In genomic region chr13:30406779-30407416, GRCh38 we compare ENCODE assay signal across 31 cellular contexts. TPM values are rescaled to one million over a fixed set of nuclear protein-coding genes. Genes with fewer than 3 reads are reported as not detected.
DNase-seq lines count a peak whose midpoint lies in the region; ATAC-seq and TF ChIP-seq lines count a peak whose summit lies in the region.
"Had no signal": no experiment of that assay in that cellular context is flagged by ENCODE, and none has a peak within 500 bp of the region (broad histone marks: within the 10 kb centered on the region; RNA-seq: fewer than 3 reads in every experiment).

No MANE protein-coding gene starts in this region.

- H3K4me3 Mint-ChIP-seq in activated CD4-positive, alpha-beta T cell treated with anti-CD3 and anti-CD28 coated beads, Interleukin-2, amount 10 ng/mL, durations not matched to agents 24 days and 14 days = no peak overlapping the region
- H3K4me3 Mint-ChIP-seq in activated B cell treated with CpG ODN at 0.5 μM for 24 hours (no peak overlapping the region), naive B cell (peak overlapping the region in 3 of 8 donors; percentile 15 to 61 (median 15))
- H3K4me3 Mint-ChIP-seq: stimulated activated naive B cell treated with anti-CD40 and anti-IgM and Interleukin-4, amounts not matched to agents 10 μg/mL and 1 μg/mL and 100 μg/mL, for 72 hours had no signal

- H3K36me3 Mint-ChIP-seq in activated CD4-positive, alpha-beta T cell treated with anti-CD3 and anti-CD28 coated beads, Interleukin-2, amount 10 ng/mL, durations not matched to agents 24 days and 14 days (ENCODE audit: low read depth) = no peaks in the 10 kb centered on the region
- H3K36me3 Mint-ChIP-seq in activated B cell treated with CpG ODN at 0.5 μM for 24 hours (ENCODE audit: low read depth) = no peaks in the 10 kb centered on the region
- no peaks in the 10 kb centered on the region for H3K36me3 Mint-ChIP-seq in naive B cell
- H3K36me3 Mint-ChIP-seq: activated naive CD4-positive, alpha-beta T cell treated with anti-CD3 and anti-CD28 coated beads, Interleukin-2, amount 50 U/mL, for 72 hours; stimulated activated naive B cell treated with anti-CD40 and anti-IgM and Interleukin-4, amounts not matched to agents 10 μg/mL and 1 μg/mL and 100 μg/mL, for 72 hours had no signal

- TF ChIP-seq CTCF in activated B cell treated with CpG ODN at 0.5 μM for 24 hours (IDR thresholded peaks at IDR 0.05) = no peak

- peak overlapping the region; percentile 41 for H3K27ac Mint-ChIP-seq in activated CD4-positive, alpha-beta T cell treated with anti-CD3 and anti-CD28 coated beads, Interleukin-2, amount 10 ng/mL, durations not matched to agents 24 days and 14 days
- H3K27ac Mint-ChIP-seq in activated B cell treated with CpG ODN at 0.5 μM for 24 hours (peak overlapping the region; percentile 74), naive B cell (peak overlapping the region in 4 of 6 donors; percentile 17 to 56 (median 42))
- H3K27ac Mint-ChIP-seq: activated naive CD4-positive, alpha-beta T cell treated with anti-CD3 and anti-CD28 coated beads, Interleukin-2, amount 50 U/mL, for 72 hours; stimulated activated naive B cell treated with anti-CD40 and anti-IgM and Interleukin-4, amounts not matched to agents 10 μg/mL and 1 μg/mL and 100 μg/mL, for 72 hours had no signal

- no peak overlapping the region for H3K9ac ChIP-seq in subcutaneous abdominal adipose tissue (ENCODE audit: low read length in 5 of 5)

- H3K9me3 ChIP-seq in subcutaneous abdominal adipose tissue (ENCODE audit: control insufficient read depth in 5 of 5, low read length in 5 of 5) = peaks cover 0 to 5% (median 0%) of the 10 kb centered on the region in 5 donors
- H3K9me3 ChIP-seq: heart left ventricle, mucosa of descending colon, neutrophil, psoas muscle, SJCRH30, thoracic aorta, uterus had no signal

- H3K27ac ChIP-seq in subcutaneous abdominal adipose tissue (ENCODE audit: low read depth, low read length) = peak overlapping the region; percentile 84
- H3K27ac ChIP-seq: neutrophil, psoas muscle, SJCRH30, VCaP had no signal

- POLR2A ChIA-PET in activated B cell treated with CpG ODN at 0.5 μM for 24 hours (lab: Charles Lee) = interaction anchor here (1.0 to 5.2 kb wide), 6 partner anchors 12 to 58 kb away, joined by 8 to 40 read pairs (median 14); partner anchors contain the start of genes HMGB1 and UBE2L5

- DNase-seq in activated CD4-positive, alpha-beta T cell treated with anti-CD3 and anti-CD28 coated beads, Interleukin-2, amount 10 ng/mL, durations not matched to agents 24 days and 14 days = no peak
- no peak for DNase-seq in activated CD4-positive, alpha-beta T cell treated with anti-CD3 and anti-CD28 coated beads for 4 hours
- DNase-seq in activated B cell treated with CpG ODN at 0.5 μM for 24 hours (no peak), naive B cell (no peak), medulla oblongata (ENCODE audit: extremely low spot score) (no peak)
- DNase-seq: activated CD4-positive, alpha-beta T cell treated with anti-CD3 and anti-CD28 coated beads, Interleukin-2, amount 50 U/mL, for 1 hour; effector memory CD8-positive, alpha-beta T cell; erythroblast; HCEC 1CT; heart left ventricle; mucosa of descending colon; NCI-H1092 treated with DMSO at 0.1 percent for 48 hours; NCI-H187 treated with DMSO at 0.1 percent for 48 hours; NCI-H69; psoas muscle; SJCRH30; stimulated activated CD4-positive, alpha-beta T cell treated with anti-CD3 and anti-CD28 coated beads, Interleukin-4, amount 100 ng/mL, for 4 hours; stimulated activated naive B cell treated with anti-CD40 and anti-IgM and Interleukin-4, amounts not matched to agents 10 μg/mL and 1 μg/mL and 100 μg/mL, for 72 hours; uterus had no signal

- H3K9me3 Mint-ChIP-seq in activated CD4-positive, alpha-beta T cell treated with anti-CD3 and anti-CD28 coated beads, Interleukin-2, amount 10 ng/mL, durations not matched to agents 24 days and 14 days = no peaks in the 10 kb centered on the region
- no peaks in the 10 kb centered on the region for H3K9me3 Mint-ChIP-seq in activated B cell treated with CpG ODN at 0.5 μM for 24 hours
- H3K9me3 Mint-ChIP-seq in naive B cell = no peaks in the 10 kb centered on the region
- H3K9me3 Mint-ChIP-seq: activated naive CD4-positive, alpha-beta T cell treated with anti-CD3 and anti-CD28 coated beads, Interleukin-2, amount 50 U/mL, for 72 hours; effector memory CD8-positive, alpha-beta T cell; stimulated activated naive B cell treated with anti-CD40 and anti-IgM and Interleukin-4, amounts not matched to agents 10 μg/mL and 1 μg/mL and 100 μg/mL, for 72 hours had no signal

- no peak overlapping the region for H3K4me3 ChIP-seq in subcutaneous abdominal adipose tissue (ENCODE audit: low read depth in 1 of 5, low read length in 5 of 5)
- H3K4me3 ChIP-seq: heart left ventricle, mucosa of descending colon, psoas muscle, SJCRH30, thoracic aorta, uterus had no signal

- peaks cover 0 to 4% (median 0%) of the 10 kb centered on the region in 5 donors for H3K27me3 ChIP-seq in subcutaneous abdominal adipose tissue (ENCODE audit: control insufficient read depth in 5 of 5, insufficient read depth in 4 of 5, low read length in 5 of 5)
- H3K27me3 ChIP-seq: heart left ventricle, neutrophil, uterus had no signal

- CTCF ChIA-PET in activated B cell treated with CpG ODN at 0.5 μM for 24 hours (lab: Charles Lee) = interaction anchor here (0.9 to 2.5 kb wide), 14 partner anchors 12 to 275 kb away, joined by 3 to 10 read pairs (median 4); partner anchors contain the start of gene UBE2L5

- H3K4me1 Mint-ChIP-seq in activated CD4-positive, alpha-beta T cell treated with anti-CD3 and anti-CD28 coated beads, Interleukin-2, amount 10 ng/mL, durations not matched to agents 24 days and 14 days = peaks cover 19% of the 10 kb centered on the region
- H3K4me1 Mint-ChIP-seq in activated B cell treated with CpG ODN at 0.5 μM for 24 hours = peaks cover 38% of the 10 kb centered on the region
- H3K4me1 Mint-ChIP-seq in naive B cell = peaks cover 22 to 48% (median 32%) of the 10 kb centered on the region in 3 donors

- H3K4me1 ChIP-seq in subcutaneous abdominal adipose tissue (ENCODE audit: control insufficient read depth in 5 of 5, insufficient read depth in 5 of 5, low read length in 5 of 5) = peaks cover 19 to 63% (median 58%) of the 10 kb centered on the region in 5 donors
- H3K4me1 ChIP-seq: SJCRH30 had no signal

- H3K27me3 Mint-ChIP-seq in activated CD4-positive, alpha-beta T cell treated with anti-CD3 and anti-CD28 coated beads, Interleukin-2, amount 10 ng/mL, durations not matched to agents 24 days and 14 days = peaks cover 4% of the 10 kb centered on the region
- H3K27me3 Mint-ChIP-seq in activated B cell treated with CpG ODN at 0.5 μM for 24 hours (no peaks in the 10 kb centered on the region), naive B cell (no peaks in the 10 kb centered on the region)
- H3K27me3 Mint-ChIP-seq: effector memory CD8-positive, alpha-beta T cell; stimulated activated naive B cell treated with anti-CD40 and anti-IgM and Interleukin-4, amounts not matched to agents 10 μg/mL and 1 μg/mL and 100 μg/mL, for 72 hours had no signal

- H3K36me3 ChIP-seq in subcutaneous abdominal adipose tissue (ENCODE audit: control insufficient read depth in 5 of 5, insufficient read depth in 5 of 5, low read length in 5 of 5) = peaks cover 0 to 2% (median 0%) of the 10 kb centered on the region in 5 donors
- H3K36me3 ChIP-seq: heart left ventricle, neutrophil, SJCRH30, thoracic aorta, uterus had no signal

- intact Hi-C loops in activated CD4-positive, alpha-beta T cell treated with anti-CD3 and anti-CD28 coated beads, Interleukin-2, amount 10 ng/mL, durations not matched to agents 24 days and 14 days (cut with micrococcal nuclease) = loop anchor here (5.0 kb wide), 1 partner anchor 100 kb away; the partner anchor contains the start of gene KATNAL1
- intact Hi-C loops in activated B cell treated with CpG ODN at 0.5 μM for 24 hours (cut with micrococcal nuclease) = no loop called here

- ATAC-seq in activated B cell treated with CpG ODN at 0.5 μM for 24 hours (ENCODE audit: low read depth) = no peak
- ATAC-seq in naive B cell (ENCODE audit: low read depth in 2 of 2) = no peak
- ATAC-seq in HG03135 (IDR thresholded peaks at IDR 0.05; ENCODE audit: unreplicated experiment) = no peak
- no peak for ATAC-seq in GM18873 (IDR thresholded peaks at IDR 0.05; ENCODE audit: low FRiP score, unreplicated experiment)
- ATAC-seq: activated naive CD4-positive, alpha-beta T cell treated with anti-CD3 and anti-CD28 coated beads, Interleukin-2, amount 50 U/mL, for 72 hours; effector memory CD8-positive, alpha-beta T cell; heart left ventricle; mucosa of descending colon; psoas muscle; stimulated activated naive B cell treated with anti-CD40 and anti-IgM and Interleukin-4, amounts not matched to agents 10 μg/mL and 1 μg/mL and 100 μg/mL, for 72 hours had no signal

RNA-seq across cellular contexts. Expression of gene UBE2L5, which starts 15.4 kb away (rescaled TPM):
- not detected in 2 replicates for total RNA-seq in activated CD4-positive, alpha-beta T cell treated with anti-CD3 and anti-CD28 coated beads, Interleukin-2, amount 10 ng/mL, durations not matched to agents 24 days and 14 days
- 0.24 and 0.42 TPM in 2 replicates for total RNA-seq in activated B cell treated with CpG ODN at 0.5 μM for 24 hours
- under 1 TPM in 2 of 6 donors, not detected in 4; 0.19 to 0.31 TPM for polyA plus RNA-seq in naive B cell (ENCODE audit: low read depth in 6 of 6)
- total RNA-seq: A172; fibroblast of villous mesenchyme; kidney epithelial cell; M059J; mucosa of descending colon; psoas muscle; SJCRH30; T-helper 1 cell treated with Interleukin-12 subunit alpha and Interleukin-12 subunit beta and Interleukin-4 antibody, amounts not matched to agents 30 ng/mL and 1 ng/mL, for 36 hours had no signal
- polyA plus RNA-seq: heart left ventricle, psoas muscle had no signal

RNA-seq across cellular contexts. Expression of gene HMGB1, which starts 58.8 kb away (rescaled TPM):
- total RNA-seq in activated CD4-positive, alpha-beta T cell treated with anti-CD3 and anti-CD28 coated beads, Interleukin-2, amount 10 ng/mL, durations not matched to agents 24 days and 14 days = 624 and 640 TPM in 2 replicates
- total RNA-seq in activated B cell treated with CpG ODN at 0.5 μM for 24 hours = 338 and 354 TPM in 2 replicates
- 100 to 1,000 TPM; 649 to 840 (median 792) TPM for polyA plus RNA-seq in naive B cell (ENCODE audit: low read depth in 6 of 6)
